8 cellular contexts compared by ENCODE assay signal in genomic region chr20:2839732-2840137, GRCh38. TPM values are rescaled to one million over a fixed set of nuclear protein-coding genes. Genes with fewer than 3 reads are reported as not detected.
DNase-seq lines count a peak whose midpoint lies in the region; ATAC-seq and TF ChIP-seq lines count a peak whose summit lies in the region.

No MANE protein-coding gene starts in this region.

- peaks cover 4% of the 10 kb centered on the region for H3K9me3 Mint-ChIP-seq in activated CD4-positive, alpha-beta T cell treated with anti-CD3 and anti-CD28 coated beads, Interleukin-2, amount 10 ng/mL, durations not matched to agents 24 days and 14 days

- H3K27ac ChIP-seq in right lobe of liver (peak overlapping the region in 1 of 3 donors; percentile 71), testis (no peak overlapping the region)

- peaks cover 16% of the 10 kb centered on the region for H3K4me1 ChIP-seq in adipocyte (ENCODE audit: control insufficient read depth, insufficient read depth, low read length)
- H3K4me1 ChIP-seq in right lobe of liver, result peaks cover 0 to 17% (median 2%) of the 10 kb centered on the region in 4 donors
- H3K4me1 ChIP-seq in testis, result peaks cover 14% of the 10 kb centered on the region

- peaks cover 1% of the 10 kb centered on the region for H3K27me3 Mint-ChIP-seq in activated CD4-positive, alpha-beta T cell treated with anti-CD3 and anti-CD28 coated beads, Interleukin-2, amount 10 ng/mL, durations not matched to agents 24 days and 14 days

- no CpG with 5 or more reads among the region's 21 CpGs for WGBS in right lobe of liver (ENCODE audit: insufficient coverage, low coverage, low lambda C conversion rate, missing lambda C conversion rate)
- WGBS in testis, 2 donors, result 54 to 78% methylated on average over 15 to 20 of the region's 21 CpGs

- peak overlapping the region; percentile 86 for H3K9ac ChIP-seq in adipocyte (ENCODE audit: low read length)

- H3K36me3 ChIP-seq in adipocyte (ENCODE audit: control insufficient read depth, insufficient read depth, low read length, severe bottlenecking) (peaks cover 27% of the 10 kb centered on the region), right lobe of liver (no peaks in the 10 kb centered on the region), testis (ENCODE audit: low read depth, missing control alignments) (no peaks in the 10 kb centered on the region)

- peaks cover 18% of the 10 kb centered on the region for H3K4me1 Mint-ChIP-seq in activated CD4-positive, alpha-beta T cell treated with anti-CD3 and anti-CD28 coated beads, Interleukin-2, amount 10 ng/mL, durations not matched to agents 24 days and 14 days

- no peak for DNase-seq in activated CD4-positive, alpha-beta T cell treated with anti-CD3 and anti-CD28 coated beads, Interleukin-2, amount 10 ng/mL, durations not matched to agents 24 days and 14 days
- no peak for DNase-seq in activated CD4-positive, alpha-beta T cell treated with anti-CD3 and anti-CD28 coated beads, Interleukin-2, amount 50 U/mL, for 48 hours
- DNase-seq in adipocyte (ENCODE audit: low read depth) (no peak), right lobe of liver (no peak), testis (no peak), SW 1271 (lab: John Stamatoyannopoulos, UW) (no peak)

- peak overlapping the region; percentile 80 for H3K4me3 Mint-ChIP-seq in activated CD4-positive, alpha-beta T cell treated with anti-CD3 and anti-CD28 coated beads, Interleukin-2, amount 10 ng/mL, durations not matched to agents 24 days and 14 days

- H3K27me3 ChIP-seq in adipocyte (replicated peaks; ENCODE audit: control insufficient read depth, insufficient read depth, low read length) (no peaks in the 10 kb centered on the region), right lobe of liver (no peaks in the 10 kb centered on the region), testis (no peaks in the 10 kb centered on the region)

- TF ChIP-seq POLR2A in right lobe of liver (IDR thresholded peaks at IDR 0.05) (no peak), testis (IDR thresholded peaks at IDR 0.05) (no peak)

- peak overlapping the region; percentile 91 for H3K27ac Mint-ChIP-seq in activated CD4-positive, alpha-beta T cell treated with anti-CD3 and anti-CD28 coated beads, Interleukin-2, amount 10 ng/mL, durations not matched to agents 24 days and 14 days

- ATAC-seq in right lobe of liver (no peak), GM18907 (IDR thresholded peaks at IDR 0.05; ENCODE audit: unreplicated experiment) (no peak), HG03432 (IDR thresholded peaks at IDR 0.05; ENCODE audit: unreplicated experiment) (no peak)

- intact Hi-C loops in activated CD4-positive, alpha-beta T cell treated with anti-CD3 and anti-CD28 coated beads, Interleukin-2, amount 10 ng/mL, durations not matched to agents 24 days and 14 days (cut with micrococcal nuclease), result loop anchor here (1.0 to 5.0 kb wide), 3 partner anchors 34 to 367 kb away; partner anchors contain the start of genes NOP56, PTPRA and SNRPB
- intact Hi-C loops in right lobe of liver (cut with DNase I), result no loop called here
- intact Hi-C loops in testis (cut with DNase I; ENCODE audit: low total_unique reads), result no loop called here

- H3K9me3 ChIP-seq in adipocyte (ENCODE audit: control insufficient read depth, low read length) (no peaks in the 10 kb centered on the region), right lobe of liver (no peaks in the 10 kb centered on the region), testis (no peaks in the 10 kb centered on the region)

- peak overlapping the region; percentile 91 for H3K4me3 ChIP-seq in adipocyte (ENCODE audit: low read length)
- peak overlapping the region; percentile 83 to 97 (median 96) for H3K4me3 ChIP-seq in right lobe of liver
- H3K4me3 ChIP-seq in testis, result peak overlapping the region; percentile 89 to 93

- TF ChIP-seq CTCF in right lobe of liver (IDR thresholded peaks at IDR 0.05), result no peak
- TF ChIP-seq CTCF in testis (IDR thresholded peaks at IDR 0.05), result no peak

- peaks cover 34% of the 10 kb centered on the region for H3K36me3 Mint-ChIP-seq in activated CD4-positive, alpha-beta T cell treated with anti-CD3 and anti-CD28 coated beads, Interleukin-2, amount 10 ng/mL, durations not matched to agents 24 days and 14 days (ENCODE audit: low read depth)

RNA-seq across cellular contexts. Expression of gene PCED1A, which starts 0.7 kb away (rescaled TPM):
- total RNA-seq in activated CD4-positive, alpha-beta T cell treated with anti-CD3 and anti-CD28 coated beads, Interleukin-2, amount 10 ng/mL, durations not matched to agents 24 days and 14 days, result 23.4 and 26.1 TPM in 2 replicates
- total RNA-seq in right lobe of liver, result 10 to 100 TPM in 5 of 6 experiments, 1 to 10 TPM in 1; 9.6 to 22.2 (median 18.6) TPM
- 10 to 100 TPM; 46.0 to 51.1 TPM for total RNA-seq in testis
- polyA plus RNA-seq in testis (ENCODE audit: insufficient read depth, low read depth, low replicate concordance), result 20.8 TPM

RNA-seq across cellular contexts. Expression of gene VPS16, which starts 0.8 kb away (rescaled TPM):
- total RNA-seq in activated CD4-positive, alpha-beta T cell treated with anti-CD3 and anti-CD28 coated beads, Interleukin-2, amount 10 ng/mL, durations not matched to agents 24 days and 14 days, result 44.3 and 44.9 TPM in 2 replicates
- total RNA-seq in right lobe of liver (10 to 100 TPM; 17.2 to 22.2 (median 19.1) TPM), testis (10 to 100 TPM; 24.3 to 31.4 TPM)
- 27.3 TPM for polyA plus RNA-seq in testis (ENCODE audit: insufficient read depth, low read depth, low replicate concordance)

RNA-seq across cellular contexts. Expression of gene TMEM239, which starts 23.6 kb away (rescaled TPM):
- total RNA-seq in activated CD4-positive, alpha-beta T cell treated with anti-CD3 and anti-CD28 coated beads, Interleukin-2, amount 10 ng/mL, durations not matched to agents 24 days and 14 days, result not detected in 2 replicates
- total RNA-seq in right lobe of liver (not detected), testis (100 to 1,000 TPM in 1 of 2 donors, 10 to 100 TPM in 1; 39.0 to 133 TPM)
- 77.3 TPM for polyA plus RNA-seq in testis (ENCODE audit: insufficient read depth, low read depth, low replicate concordance)

RNA-seq across cellular contexts. Expression of gene C20orf141, which starts 24.9 kb away (rescaled TPM):
- not detected in 2 replicates for total RNA-seq in activated CD4-positive, alpha-beta T cell treated with anti-CD3 and anti-CD28 coated beads, Interleukin-2, amount 10 ng/mL, durations not matched to agents 24 days and 14 days
- total RNA-seq in right lobe of liver, result not detected
- total RNA-seq in testis, result 100 to 1,000 TPM in 1 of 2 donors, 10 to 100 TPM in 1; 53.6 to 177 TPM
- 154 TPM for polyA plus RNA-seq in testis (ENCODE audit: insufficient read depth, low read depth, low replicate concordance)

RNA-seq across cellular contexts. Expression of gene PTPRA, which starts 33.5 kb away (rescaled TPM):
- 66.5 and 71.5 TPM in 2 replicates for total RNA-seq in activated CD4-positive, alpha-beta T cell treated with anti-CD3 and anti-CD28 coated beads, Interleukin-2, amount 10 ng/mL, durations not matched to agents 24 days and 14 days
- total RNA-seq in right lobe of liver (10 to 100 TPM; 15.7 to 22.1 (median 18.6) TPM), testis (10 to 100 TPM; 52.0 to 68.9 TPM)
- 83.8 TPM for polyA plus RNA-seq in testis (ENCODE audit: insufficient read depth, low read depth, low replicate concordance)

Comparison
In these comparisons a context has a peak if more than half of its experiments do, and no peak if none do; other contexts are left out.
1. RNA of gene TMEM239, which starts 23.6 kb away (total RNA-seq): 39.0 to 133 TPM in testis; not detected in activated CD4-positive, alpha-beta T cell treated with anti-CD3 and anti-CD28 coated beads, Interleukin-2, amount 10 ng/mL, durations not matched to agents 24 days and 14 days and not detected in right lobe of liver; every median in the first group is over 10 times any median in the second.
2. Peak in every context shown above with its lines, with median percentiles within 50 percentile points of each other: H3K4me3 ChIP-seq.